In the genomic region with DNA sequence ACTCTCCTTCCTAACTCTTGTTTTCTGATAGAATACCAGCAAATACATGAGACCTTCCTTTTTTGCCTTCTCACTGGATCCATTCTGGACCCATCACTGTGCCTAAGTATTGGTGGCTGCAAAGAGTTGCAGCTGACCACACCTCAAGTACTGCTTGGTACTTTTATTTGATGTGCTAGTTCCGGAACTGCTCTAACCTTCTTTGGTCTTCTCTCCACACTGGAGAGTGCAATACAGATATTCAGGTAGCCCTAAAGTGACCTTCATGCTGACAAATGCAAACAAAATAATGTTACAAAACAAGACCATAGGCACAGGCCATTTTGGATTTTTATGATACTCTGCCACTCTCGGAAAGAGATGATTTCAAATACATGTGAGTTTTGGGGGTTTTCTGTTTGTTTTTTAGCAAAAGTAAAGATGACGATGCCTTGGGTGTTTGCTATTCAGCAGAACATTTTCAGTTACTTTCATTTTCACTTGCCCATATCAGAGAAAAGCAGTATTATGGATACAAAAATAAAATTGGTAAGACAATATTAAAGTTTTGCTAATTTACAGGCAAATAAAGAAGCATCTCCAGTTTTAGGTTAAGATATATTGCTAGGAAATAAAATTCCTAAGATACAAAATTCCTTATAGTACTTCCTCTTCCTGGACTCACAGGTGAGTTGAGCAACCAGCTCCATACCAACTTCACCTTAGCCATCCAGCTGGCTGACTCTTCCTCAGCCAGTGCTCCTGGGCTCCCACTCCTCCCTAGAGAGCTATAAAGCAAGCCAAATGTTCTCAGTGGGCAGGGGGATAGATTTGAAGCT, we compare ENCODE assay signal across 13 cellular contexts. TPM values are rescaled to one million over a fixed set of nuclear protein-coding genes. Genes with fewer than 3 reads are reported as not detected.
DNase-seq lines count a peak whose midpoint lies in the region; ATAC-seq and TF ChIP-seq lines count a peak whose summit lies in the region.
"Had no signal": no experiment of that assay in that cellular context is flagged by ENCODE, and none has a peak within 500 bp of the region (broad histone marks: within the 10 kb centered on the region; RNA-seq: fewer than 3 reads in every experiment).

No MANE protein-coding gene starts in this region.

- no peak for ATAC-seq in Panc1
- ATAC-seq in gastrocnemius medialis: no peak

- DNase-seq in DMS 273 (lab: John Stamatoyannopoulos, UW; ENCODE audit: unreplicated experiment) (peak; percentile 20), DMS 273 treated with DMSO at 0.1 percent for 48 hours (lab: John Stamatoyannopoulos, UW) (no peak), Panc1 (ENCODE audit: low read depth, low spot score) (no peak), fibroblast of the aortic adventitia (ENCODE audit: low read depth) (no peak), gastrocnemius medialis (no peak), RWPE1 (ENCODE audit: low spot score) (no peak), COLO668 (lab: John Stamatoyannopoulos, UW; ENCODE audit: unreplicated experiment) (no peak)
- DNase-seq in stimulated activated CD4-positive, alpha-beta T cell treated with anti-CD3 and anti-CD28 coated beads, Interleukin-4, amount 100 ng/mL, for 24 hours: no peak
- DNase-seq: foreskin melanocyte; NCI-H2029 treated with DMSO at 0.1 percent for 48 hours; stimulated activated CD8-positive, alpha-beta memory T cell treated with anti-CD3 and anti-CD28 coated beads, Interleukin-4, amount 100 ng/mL, for 48 hours had no signal

- H3K4me3 ChIP-seq in Panc1 (ENCODE audit: low read depth in 2 of 2, low read length in 2 of 2) (no peak overlapping the region; a peak in 1 of 4 replicates), fibroblast of the aortic adventitia (ENCODE audit: low read depth, low read length) (peak overlapping the region; percentile 34), gastrocnemius medialis (peak overlapping the region; percentile 18 to 36 (median 24))

- CTCF ChIA-PET in Panc1 (lab: Charles Lee) (no interaction called here), RWPE1 (lab: Yijun Ruan, JAX) (no interaction called here)

- TF ChIP-seq POLR2A in gastrocnemius medialis (IDR thresholded peaks at IDR 0.05): no peak

- no TSS peak for BruUV-seq in Panc1 (replicated peaks; lab: Mats Ljungman, UMichigan)

- TF ChIP-seq CTCF in Panc1 (IDR thresholded peaks at IDR 0.05) (no peak), fibroblast of the aortic adventitia (IDR thresholded peaks at IDR 0.05; ENCODE audit: insufficient read depth, low read length) (no peak), gastrocnemius medialis (IDR thresholded peaks at IDR 0.05 in 4 of 5, conservative IDR thresholded peaks at IDR 0.05 in 1 of 5) (no peak), RWPE1 (conservative IDR thresholded peaks at IDR 0.05; ENCODE audit: low read depth) (no peak)

- POLR2A ChIA-PET in Panc1 (lab: Charles Lee): no interaction called here
- POLR2A ChIA-PET in RWPE1 (lab: Yijun Ruan, JAX; ENCODE audit: low non-redundant PET): no interaction called here

- no peaks in the 10 kb centered on the region for H3K9me3 ChIP-seq in Panc1 (ENCODE audit: control insufficient read depth, insufficient read depth, low read depth, low read length)
- no peaks in the 10 kb centered on the region for H3K9me3 ChIP-seq in gastrocnemius medialis

- intact Hi-C loops in Panc1 (cut with micrococcal nuclease; ENCODE audit: unreplicated experiment): no loop called here
- intact Hi-C loops in gastrocnemius medialis (cut with DNase I; ENCODE audit: low total_unique reads): no loop called here

- H3K27me3 ChIP-seq in Panc1 (ENCODE audit: control insufficient read depth, insufficient read depth, low read length) (no peaks in the 10 kb centered on the region), gastrocnemius medialis (no peaks in the 10 kb centered on the region)

- no peaks in the 10 kb centered on the region for H3K36me3 ChIP-seq in Panc1 (ENCODE audit: control insufficient read depth, insufficient read depth, low read length)
- H3K36me3 ChIP-seq in gastrocnemius medialis: no peaks in the 10 kb centered on the region

- in situ Hi-C loops in Panc1 (cut with HindIII; ENCODE audit: low pct_unique_long_range_greater_than_20kb, low sequenced_read_pairs): no loop called here
- in situ Hi-C loops in gastrocnemius medialis (cut with MboI; ENCODE audit: low sequenced_read_pairs in 4 of 4): no loop called here

- H3K4me1 ChIP-seq in Panc1 (ENCODE audit: control insufficient read depth, insufficient read depth, low read length) (peaks cover 14% of the 10 kb centered on the region), gastrocnemius medialis (peaks cover 3 to 25% of the 10 kb centered on the region in 2 donors)
- H3K4me1 ChIP-seq: parathyroid adenoma had no signal

- H3K27ac ChIP-seq in Panc1 (ENCODE audit: low read length) (peak overlapping the region; percentile 13; the same call in 1 of the 2 replicates), gastrocnemius medialis (no peak overlapping the region), RWPE1 (no peak overlapping the region)
- H3K27ac ChIP-seq: 22Rv1, parathyroid adenoma had no signal

RNA-seq across cellular contexts. Expression of a gene that starts 42.0 kb away (rescaled TPM):
- total RNA-seq in Panc1 (2021; ENCODE audit: unreplicated experiment): 61.8 TPM
- 25.7 TPM for polyA plus RNA-seq in Panc1 (2012; ENCODE audit: insufficient read length)
- total RNA-seq in fibroblast of the aortic adventitia (ENCODE audit: low replicate concordance): 27.1 and 70.2 TPM in 2 replicates
- 10 to 100 TPM in 2 of 4 donors, 1 to 10 TPM in 2; 7.3 to 22.9 (median 13.0) TPM for total RNA-seq in gastrocnemius medialis

Comparison
In these comparisons a context has a peak if more than half of its experiments do, and no peak if none do; other contexts are left out.
1. H3K4me3 ChIP-seq: peak in fibroblast of the aortic adventitia (single experiment) and gastrocnemius medialis (4 of 4); none in Panc1 (0 of 2).